Comparison of ENCODE assay signal across 15 cellular contexts in genomic region chr22:41538583-41538982, GRCh38. TPM values are rescaled to one million over a fixed set of nuclear protein-coding genes. Genes with fewer than 3 reads are reported as not detected.
A peak's percentile ranks its signal among the peaks of the same experiment; 100 is the strongest.
DNase-seq lines count a peak whose midpoint lies in the region; TF ChIP-seq lines count a peak whose summit lies in the region.
"Had no signal": no experiment of that assay in that cellular context is flagged by ENCODE, and none has a peak within 500 bp of the region (broad histone marks: within the 10 kb centered on the region; RNA-seq: fewer than 3 reads in every experiment).

No MANE protein-coding gene starts in this region.

- no peak overlapping the region for H3K27ac Mint-ChIP-seq in HFFc6

- no peaks in the 10 kb centered on the region for H3K9me3 Mint-ChIP-seq in HFFc6

- intact Hi-C loops in dorsolateral prefrontal cortex (cut with DNase I) = no loop called here
- intact Hi-C loops in stomach (cut with DNase I; ENCODE audit: low total_unique reads) = no loop called here

- H3K36me3 ChIP-seq in stomach = peaks cover 7 to 68% (median 50%) of the 10 kb centered on the region in 4 donors

- H3K4me3 ChIP-seq in dorsolateral prefrontal cortex (no peak overlapping the region), stomach (no peak overlapping the region)

- no peak overlapping the region for H3K4me3 Mint-ChIP-seq in HFFc6

- H3K27me3 ChIP-seq in dorsolateral prefrontal cortex = no peaks in the 10 kb centered on the region
- no peaks in the 10 kb centered on the region for H3K27me3 ChIP-seq in layer of hippocampus (ENCODE audit: control insufficient read depth, insufficient read depth, low read length)
- H3K27me3 ChIP-seq in stomach = no peaks in the 10 kb centered on the region

- POLR2A ChIA-PET in RWPE1 (lab: Yijun Ruan, JAX; ENCODE audit: low non-redundant PET) (no interaction called here), GM10248 (lab: Yijun Ruan, JAX) (no interaction called here)

- peaks cover 20% of the 10 kb centered on the region for H3K36me3 Mint-ChIP-seq in HFFc6 (ENCODE audit: low read depth)

- H3K9me3 ChIP-seq in stomach = no peaks in the 10 kb centered on the region

- TF ChIP-seq POLR2A in stomach (IDR thresholded peaks at IDR 0.05) = no peak

- H3K27me3 Mint-ChIP-seq in HFFc6 (ENCODE audit: insufficient read depth) = no peaks in the 10 kb centered on the region; the same call in 1 of the 2 replicates

- DNase-seq in RWPE1 (ENCODE audit: low spot score) (no peak), dorsolateral prefrontal cortex (peak in 2 of 10 donors; percentile 53 to 57), stomach (no peak), cerebellar nuclear complex (lab: John Stamatoyannopoulos, UW) (no peak), GM10248 (ENCODE audit: extremely low spot score) (no peak), HFFc6 (no peak)
- DNase-seq in stimulated activated CD4-positive, alpha-beta T cell treated with anti-CD3 and anti-CD28 coated beads, Interleukin-2, amount 100 ng/mL, for 24 hours = no peak
- DNase-seq: COR-L47, DMS153, H7, NCI-H187, NCI-H345, NCI-H526, SIG-M5 had no signal

- no peak for TF ChIP-seq EP300 in stomach (IDR thresholded peaks at IDR 0.05)

- CTCF ChIA-PET in RWPE1 (lab: Yijun Ruan, JAX) = interaction anchor here (0.7 kb wide), 1 partner anchor 923 kb away, joined by 4 read pairs; no protein-coding TSS in a partner anchor
- CTCF ChIA-PET in GM10248 (lab: Yijun Ruan, JAX) = interaction anchor here (2.0 kb wide), 1 partner anchor 11 kb away, joined by 13 read pairs; no protein-coding TSS in a partner anchor

- H3K27ac ChIP-seq in RWPE1 = peak overlapping the region; percentile 47
- H3K27ac ChIP-seq in dorsolateral prefrontal cortex = peak overlapping the region; percentile 68 to 98 (median 90)
- H3K27ac ChIP-seq in layer of hippocampus (ENCODE audit: low read depth, low read length) = peak overlapping the region; percentile 89
- H3K27ac ChIP-seq in stomach = peak overlapping the region in 4 of 5 donors; percentile 6 to 62 (median 33)

- TF ChIP-seq CTCF in RWPE1 (conservative IDR thresholded peaks at IDR 0.05; ENCODE audit: low read depth) (no peak), dorsolateral prefrontal cortex (IDR thresholded peaks at IDR 0.05 in 54 of 56, conservative IDR thresholded peaks at IDR 0.05 in 2 of 56; ENCODE audit: low read depth in 1 of 56, partially characterized antibody in 56 of 56) (no peak), stomach (IDR thresholded peaks at IDR 0.05) (no peak), GM10248 (IDR thresholded peaks at IDR 0.05; ENCODE audit: control extremely low read depth, extremely low read depth, low read depth, missing control alignments) (no peak), HFFc6 (IDR thresholded peaks at IDR 0.05) (no peak)

- peaks cover 11 to 58% (median 25%) of the 10 kb centered on the region in 4 donors for H3K4me1 ChIP-seq in stomach

- WGBS in stomach, 5 donors = 76 to 93% (median 78%) methylated on average over 8 of the region's 8 CpGs

- H3K4me1 Mint-ChIP-seq in HFFc6 (ENCODE audit: low read depth) = peaks cover 42% of the 10 kb centered on the region

RNA-seq across cellular contexts. Expression of gene POLR3H, which starts 5.7 kb away (rescaled TPM):
- total RNA-seq in dorsolateral prefrontal cortex (10 to 100 TPM; 47.5 to 93.1 (median 62.0) TPM), stomach (10 to 100 TPM in 2 of 5 donors, 1 to 10 TPM in 3; 2.6 to 13.4 (median 7.1) TPM)
- polyA plus RNA-seq in stomach = 10 to 100 TPM; 16.6 to 21.7 (median 16.7) TPM
- total RNA-seq in HFFc6 (2021; fragmentation: NEBNext Ultra II Directional; extraction: Animal tissue kit (Norgen Biotek cat#: 25700)) = 10 to 100 TPM; 50.9 to 72.1 (median 56.0) TPM

RNA-seq across cellular contexts. Expression of gene CSDC2, which starts 22.2 kb away (rescaled TPM):
- total RNA-seq in dorsolateral prefrontal cortex (10 to 100 TPM in 111 of 120 experiments, 1 to 10 TPM in 9; 7.0 to 30.7 (median 15.7) TPM), stomach (1 to 10 TPM in 3 of 5 donors, under 1 TPM in 1, not detected in 1; 0.89 to 6.5 (median 1.4) TPM)
- polyA plus RNA-seq in stomach = 1 to 10 TPM; 1.8 to 5.5 (median 2.8) TPM
- total RNA-seq in HFFc6 (2021; fragmentation: NEBNext Ultra II Directional; extraction: Animal tissue kit (Norgen Biotek cat#: 25700)) = 1 to 10 TPM; 3.4 to 7.9 (median 4.2) TPM

RNA-seq across cellular contexts. Expression of gene PMM1, which starts 51.1 kb away (rescaled TPM):
- 10 to 100 TPM; 29.3 to 80.7 (median 56.1) TPM for total RNA-seq in dorsolateral prefrontal cortex
- total RNA-seq in stomach = 100 to 1,000 TPM in 1 of 5 donors, 10 to 100 TPM in 4; 15.2 to 131 (median 41.9) TPM
- polyA plus RNA-seq in stomach = 100 to 1,000 TPM in 2 of 3 donors, 10 to 100 TPM in 1; 54.6 to 126 (median 102) TPM
- total RNA-seq in HFFc6 (2021; fragmentation: NEBNext Ultra II Directional; extraction: Animal tissue kit (Norgen Biotek cat#: 25700)) = 10 to 100 TPM; 60.1 to 69.2 (median 64.8) TPM

Comparison
In these comparisons a context has a peak if more than half of its experiments do, and no peak if none do; other contexts are left out.
1. H3K27ac ChIP-seq: peak in every context shown above with its lines; median percentile 90 in dorsolateral prefrontal cortex; 89 in layer of hippocampus; 47 in RWPE1; 33 in stomach.